In genomic region chr1:3986686-3987218, GRCh38 we compare ENCODE assay signal across 24 cellular contexts.
"Had no signal": no experiment of that assay in that cellular context is flagged by ENCODE, and none has a peak within 500 bp of the region (broad histone marks: within the 10 kb centered on the region; RNA-seq: fewer than 3 reads in every experiment).

No MANE protein-coding gene starts in this region.

- DNase-seq: heart right ventricle; islet precursor cell; lower lobe of right lung; mammary epithelial cell; mesenchymal stem cell; naive thymus-derived CD4-positive, alpha-beta T cell; nephron progenitor cell; ovary; retina; right cardiac atrium; stimulated activated CD4-positive, alpha-beta T cell treated with anti-CD3 and anti-CD28 coated beads, Interleukin-4, amount 100 ng/mL, for 24 hours; stimulated activated naive CD4-positive, alpha-beta T cell; tibial artery; trophoblast cell; uterus had no signal

- H3K27me3 ChIP-seq: hepatocyte, neural progenitor cell, ovary, uterus had no signal

- H3K4me1 ChIP-seq: heart right ventricle, lower lobe of right lung, neural progenitor cell, prostate gland, suprapubic skin, tibial artery, uterus had no signal

- H3K4me3 ChIP-seq: heart right ventricle, hepatocyte, lower lobe of right lung, neural progenitor cell, ovary, prostate gland, skin epidermis, suprapubic skin, thoracic aorta, tibial artery, uterus had no signal

- H3K27ac ChIP-seq: heart right ventricle, hepatocyte, lower lobe of right lung, neural progenitor cell, ovary, prostate gland, skin epidermis, suprapubic skin, thoracic aorta, tibial artery, uterus had no signal

- H3K9me3 ChIP-seq: lower lobe of right lung, ovary, prostate gland, suprapubic skin, thoracic aorta, tibial artery, uterus had no signal

- ATAC-seq: heart right ventricle; left lobe of liver; lower lobe of right lung; naive thymus-derived CD4-positive, alpha-beta T cell; right cardiac atrium; sciatic nerve; stimulated activated effector memory CD8-positive, alpha-beta T cell treated with anti-CD3 and anti-CD28 coated beads, Interleukin-12 subunit alpha, Interleukin-12 subunit beta, amount 100 ng/mL, for 72 hours had no signal

- H3K36me3 ChIP-seq: heart right ventricle, lower lobe of right lung, neural progenitor cell, ovary, prostate gland, suprapubic skin, thoracic aorta, tibial artery, uterus had no signal
